Comparison of ENCODE assay signal across 25 cellular contexts in genomic region chr18:36783792-36784191, GRCh38. TPM values are rescaled to one million over a fixed set of nuclear protein-coding genes. Genes with fewer than 3 reads are reported as not detected.
DNase-seq lines count a peak whose midpoint lies in the region; ATAC-seq, FAIRE-seq and TF ChIP-seq lines count a peak whose summit lies in the region.
"Had no signal": no experiment of that assay in that cellular context is flagged by ENCODE, and none has a peak within 500 bp of the region (broad histone marks: within the 10 kb centered on the region; RNA-seq: fewer than 3 reads in every experiment).

No MANE protein-coding gene starts in this region.

- 84% methylated on average over 5 of the region's 5 CpGs for WGBS in right cardiac atrium

- H3K4me3 ChIP-seq in cardiac muscle cell = no peak overlapping the region
- H3K4me3 ChIP-seq in right cardiac atrium (ENCODE audit: low read length) = no peak overlapping the region
- H3K4me3 ChIP-seq: A549; BLaER1 treated with 17β-estradiol and CSF1 and Interleukin-3, amounts not matched to agents 10 nM and 100 nM; GM12878 had no signal

- H3K4me1 ChIP-seq in cardiac muscle cell (ENCODE audit: low read depth) = no peaks in the 10 kb centered on the region
- H3K4me1 ChIP-seq in right cardiac atrium (ENCODE audit: control insufficient read depth, insufficient read depth, low read length) = peaks cover 2% of the 10 kb centered on the region
- H3K4me1 ChIP-seq: Caco-2 had no signal

- no peaks in the 10 kb centered on the region for H3K9me3 ChIP-seq in cardiac muscle cell (ENCODE audit: low read depth)
- H3K9me3 ChIP-seq in right cardiac atrium (ENCODE audit: control insufficient read depth, low read length) = no peaks in the 10 kb centered on the region
- H3K9me3 ChIP-seq: A549; BLaER1 treated with 17β-estradiol and CSF1 and Interleukin-3, amounts not matched to agents 10 nM and 100 nM; Caco-2 had no signal

- FAIRE-seq in D721Med (lab: Jason Lieb, UNC) = peak; percentile 84
- FAIRE-seq: A549, GM12878, GM12892, GM18507 had no signal

- DNase-seq in cardiac muscle cell (ENCODE audit: low read depth in 1 of 2, low spot score in 1 of 2) (no peak), right cardiac atrium (no peak), D721Med (ENCODE audit: insufficient read length, low spot score) (no peak), NCI-H82 treated with DMSO at 0.1 percent for 48 hours (lab: John Stamatoyannopoulos, UW; ENCODE audit: unreplicated experiment) (peak; percentile 44), T-helper 2 cell (no peak), cerebellar cortex (ENCODE audit: low spot score) (no peak)
- DNase-seq: AML-193; Caco-2; Calu3; CD4-positive, alpha-beta T cell; CD8-positive, alpha-beta T cell; DMS 273 treated with DMSO at 0.1 percent for 48 hours; DMS153; DMS53; DMS79; DND-41; EL; GDM1 had no signal

- ATAC-seq in right cardiac atrium = no peak
- ATAC-seq: A549; CD8-positive, alpha-beta T cell; GM12878 had no signal

- peaks cover 38% of the 10 kb centered on the region for H3K36me3 ChIP-seq in cardiac muscle cell

- H3K27me3 ChIP-seq in cardiac muscle cell = no peaks in the 10 kb centered on the region
- no peaks in the 10 kb centered on the region for H3K27me3 ChIP-seq in right cardiac atrium (ENCODE audit: control insufficient read depth, insufficient read depth)
- H3K27me3 ChIP-seq: BLaER1 treated with 17β-estradiol and CSF1 and Interleukin-3, amounts not matched to agents 10 nM and 100 nM had no signal

- TF ChIP-seq CTCF in cardiac muscle cell (IDR thresholded peaks at IDR 0.05; ENCODE audit: low read depth, low read length) = no peak
- no peak for TF ChIP-seq CTCF in D721Med (IDR thresholded peaks at IDR 0.05; ENCODE audit: insufficient read depth, missing control alignments)

- intact Hi-C loops in right cardiac atrium (cut with DNase I) = no loop called here

- H3K27ac ChIP-seq in cardiac muscle cell (peak overlapping the region; percentile 18), right cardiac atrium (ENCODE audit: low read length) (no peak overlapping the region)
- H3K27ac ChIP-seq: 22Rv1; A549; BLaER1 treated with 17β-estradiol and CSF1 and Interleukin-3, amounts not matched to agents 10 nM and 100 nM; C4-2B had no signal

RNA-seq across cellular contexts. Expression of gene TPGS2, which starts 45.0 kb away (rescaled TPM):
- 117 and 185 TPM in 2 replicates for total RNA-seq in cardiac muscle cell
- 161 and 233 TPM in 2 replicates for polyA plus RNA-seq in cardiac muscle cell
- total RNA-seq in right cardiac atrium = 10 to 100 TPM; 68.4 to 91.3 (median 81.1) TPM
- polyA plus RNA-seq in right cardiac atrium = 63.8 TPM

RNA-seq across cellular contexts. Expression of gene KIAA1328, which starts 45.1 kb away (rescaled TPM):
- 6.6 and 11.5 TPM in 2 replicates for total RNA-seq in cardiac muscle cell
- 3.8 and 6.3 TPM in 2 replicates for polyA plus RNA-seq in cardiac muscle cell
- 1 to 10 TPM; 5.4 to 9.7 (median 8.2) TPM for total RNA-seq in right cardiac atrium
- polyA plus RNA-seq in right cardiac atrium = 2.6 TPM
